1 cellular context compared by ENCODE assay signal in genomic region chr1:37721565-37721964, GRCh38.
TF ChIP-seq lines count a peak whose summit lies in the region.

No MANE protein-coding gene starts in this region.

TF ChIP-seq in HepG2, 621 proteins besides CTCF, POLR2A, EP300 and RAD21:
- TF ChIP-seq ZFX (CRISPR knock-in tag; IDR thresholded peaks at IDR 0.05; ENCODE audit: low read depth) (peak; percentile 37; the same call in 1 of the 2 replicates), ZNF7 (CRISPR knock-in tag; IDR thresholded peaks at IDR 0.05) (no peak), MAFG (CRISPR knock-in tag; IDR thresholded peaks at IDR 0.05) (no peak), ZNF672 (CRISPR knock-in tag; IDR thresholded peaks at IDR 0.05) (no peak), ZNF768 (CRISPR knock-in tag; IDR thresholded peaks at IDR 0.05) (peak; percentile 34; the same call in 1 of the 2 replicates), MIER2 (CRISPR knock-in tag; IDR thresholded peaks at IDR 0.05) (0 out of 2 replicates have a peak, but pooled peaks have one; percentile 25), ZNF563 (CRISPR knock-in tag; IDR thresholded peaks at IDR 0.05) (no peak), MTA3 (CRISPR knock-in tag; IDR thresholded peaks at IDR 0.05) (no peak), ZNF687 (CRISPR knock-in tag; IDR thresholded peaks at IDR 0.05) (peak; percentile 25; the same call in 1 of the 2 replicates), UBTF (CRISPR knock-in tag; IDR thresholded peaks at IDR 0.05) (peak; percentile 42; the same call in 1 of the 2 replicates), HNF1B (CRISPR knock-in tag; IDR thresholded peaks at IDR 0.05) (0 out of 2 replicates have a peak, but pooled peaks have one; percentile 15), ZBTB33 (CRISPR knock-in tag; IDR thresholded peaks at IDR 0.05) (peak; percentile 81), RBFOX2 (IDR thresholded peaks at IDR 0.05; ENCODE audit: low read depth, low read length) (no peak), ZNF260 (CRISPR knock-in tag; IDR thresholded peaks at IDR 0.05; ENCODE audit: borderline replicate concordance, low read depth) (no peak)
